Comparison of ENCODE assay signal across 8 cellular contexts in the genomic region with DNA sequence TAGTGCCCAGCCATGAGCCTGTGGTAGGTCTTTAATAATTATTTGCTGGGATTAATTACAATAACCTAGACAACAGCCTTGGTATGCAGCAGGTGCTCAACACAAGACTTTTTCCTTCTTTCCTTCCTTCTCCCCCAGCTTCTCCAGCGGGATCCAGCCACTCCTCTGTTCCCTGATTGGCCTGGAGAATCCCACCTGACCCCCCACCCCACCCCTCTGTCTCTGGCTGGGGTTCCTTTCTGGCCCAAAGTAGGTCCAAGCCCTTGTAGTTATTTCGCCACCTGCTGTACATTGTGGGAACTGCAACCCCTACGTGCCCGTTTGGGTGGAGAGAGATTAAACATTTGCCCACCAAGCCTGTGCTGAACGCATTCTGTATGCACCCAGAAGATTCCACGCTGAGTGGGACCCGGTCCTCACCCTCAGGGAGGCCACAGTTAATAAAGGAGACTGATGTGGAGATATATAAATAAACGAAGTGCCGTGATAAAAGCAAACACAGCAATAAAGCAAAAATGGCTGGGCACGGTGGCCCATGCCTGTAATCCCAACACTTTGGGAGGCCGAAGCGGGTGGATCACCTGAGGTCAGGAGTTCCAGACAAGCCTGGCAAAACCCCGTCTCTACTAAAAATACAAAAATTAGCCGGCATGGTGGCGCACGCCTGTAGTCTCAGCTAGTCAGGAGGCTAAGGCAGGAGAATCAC. TPM values are rescaled to one million over a fixed set of nuclear protein-coding genes. Genes with fewer than 3 reads are reported as not detected.
DNase-seq lines count a peak whose midpoint lies in the region; ATAC-seq and TF ChIP-seq lines count a peak whose summit lies in the region.

No MANE protein-coding gene starts in this region.

- H3K27me3 Mint-ChIP-seq in endothelial cell (ENCODE audit: unreplicated experiment) = peaks cover 11% of the 10 kb centered on the region
- peaks cover 0 to 6% of the 10 kb centered on the region in 2 donors for H3K27me3 Mint-ChIP-seq in natural killer cell treated with Interleukin-12 subunit alpha and Interleukin-12 subunit beta and Interleukin-15 and Interleukin-18, amount 100 ng/mL, for 72 hours

- no peak overlapping the region for H3K27ac Mint-ChIP-seq in endothelial cell (ENCODE audit: unreplicated experiment)
- no peak overlapping the region for H3K27ac Mint-ChIP-seq in natural killer cell treated with Interleukin-12 subunit alpha and Interleukin-12 subunit beta and Interleukin-15 and Interleukin-18, amount 100 ng/mL, for 72 hours

- peak; percentile 98 for TF ChIP-seq CTCF in endothelial cell (IDR thresholded peaks at IDR 0.05; ENCODE audit: unreplicated experiment)

- ATAC-seq in natural killer cell treated with Interleukin-12 subunit alpha and Interleukin-12 subunit beta and Interleukin-15 and Interleukin-18, amount 100 ng/mL, for 72 hours = peak; percentile 70
- no peak for ATAC-seq in GM19328 (IDR thresholded peaks at IDR 0.05; ENCODE audit: unreplicated experiment)

- no peaks in the 10 kb centered on the region for H3K9me3 Mint-ChIP-seq in endothelial cell (ENCODE audit: unreplicated experiment)
- no peaks in the 10 kb centered on the region for H3K9me3 Mint-ChIP-seq in natural killer cell treated with Interleukin-12 subunit alpha and Interleukin-12 subunit beta and Interleukin-15 and Interleukin-18, amount 100 ng/mL, for 72 hours

- peaks cover 8% of the 10 kb centered on the region for H3K36me3 Mint-ChIP-seq in endothelial cell (ENCODE audit: low read depth, unreplicated experiment)
- H3K36me3 Mint-ChIP-seq in natural killer cell treated with Interleukin-12 subunit alpha and Interleukin-12 subunit beta and Interleukin-15 and Interleukin-18, amount 100 ng/mL, for 72 hours = no peaks in the 10 kb centered on the region

- H3K4me3 Mint-ChIP-seq in endothelial cell (ENCODE audit: unreplicated experiment) = no peak overlapping the region
- H3K4me3 Mint-ChIP-seq in natural killer cell treated with Interleukin-12 subunit alpha and Interleukin-12 subunit beta and Interleukin-15 and Interleukin-18, amount 100 ng/mL, for 72 hours = no peak overlapping the region

- DNase-seq in AG20443 (ENCODE audit: low spot score) (peak; percentile 93), H4 (ENCODE audit: low spot score) (peak; percentile 84), NOMO-1 (lab: John Stamatoyannopoulos, UW; ENCODE audit: unreplicated experiment in 2 of 2) (peak; percentile 41 to 48), endothelial cell (ENCODE audit: low spot score) (peak; percentile 83), stromal cell of bone marrow (ENCODE audit: low read depth) (peak; percentile 68)
- DNase-seq in activated CD8-positive, alpha-beta memory T cell treated with anti-CD3 and anti-CD28 coated beads for 24 hours = peak; percentile 91
- DNase-seq in natural killer cell treated with Interleukin-12 subunit alpha and Interleukin-12 subunit beta and Interleukin-15 and Interleukin-18, amount 100 ng/mL, for 72 hours (ENCODE audit: low spot score) = peak; percentile 76

- peaks cover 21% of the 10 kb centered on the region for H3K4me1 Mint-ChIP-seq in endothelial cell (ENCODE audit: unreplicated experiment)
- H3K4me1 Mint-ChIP-seq in natural killer cell treated with Interleukin-12 subunit alpha and Interleukin-12 subunit beta and Interleukin-15 and Interleukin-18, amount 100 ng/mL, for 72 hours (ENCODE audit: low read depth in 2 of 2) = peaks cover 14 to 18% of the 10 kb centered on the region in 2 donors

RNA-seq across cellular contexts. Expression of gene DGKZ, which starts 32.1 kb away (rescaled TPM):
- 25.3 and 38.9 TPM in 2 replicates for total RNA-seq in H4 (2014; rRNA removed; shearing (Covaris generic))
- 127 TPM for total RNA-seq in endothelial cell (ENCODE audit: unreplicated experiment)
- 100 to 1,000 TPM; 104 to 207 TPM for total RNA-seq in natural killer cell treated with Interleukin-12 subunit alpha and Interleukin-12 subunit beta and Interleukin-15 and Interleukin-18, amount 100 ng/mL, for 72 hours

RNA-seq across cellular contexts. Expression of gene CREB3L1, which starts 37.7 kb away (rescaled TPM):
- 0.60 and 1.3 TPM in 2 replicates for total RNA-seq in H4 (2014; rRNA removed; shearing (Covaris generic))
- 21.6 TPM for total RNA-seq in endothelial cell (ENCODE audit: unreplicated experiment)
- not detected for total RNA-seq in natural killer cell treated with Interleukin-12 subunit alpha and Interleukin-12 subunit beta and Interleukin-15 and Interleukin-18, amount 100 ng/mL, for 72 hours
